Comparison of ENCODE assay signal across 12 cellular contexts in the genomic region with DNA sequence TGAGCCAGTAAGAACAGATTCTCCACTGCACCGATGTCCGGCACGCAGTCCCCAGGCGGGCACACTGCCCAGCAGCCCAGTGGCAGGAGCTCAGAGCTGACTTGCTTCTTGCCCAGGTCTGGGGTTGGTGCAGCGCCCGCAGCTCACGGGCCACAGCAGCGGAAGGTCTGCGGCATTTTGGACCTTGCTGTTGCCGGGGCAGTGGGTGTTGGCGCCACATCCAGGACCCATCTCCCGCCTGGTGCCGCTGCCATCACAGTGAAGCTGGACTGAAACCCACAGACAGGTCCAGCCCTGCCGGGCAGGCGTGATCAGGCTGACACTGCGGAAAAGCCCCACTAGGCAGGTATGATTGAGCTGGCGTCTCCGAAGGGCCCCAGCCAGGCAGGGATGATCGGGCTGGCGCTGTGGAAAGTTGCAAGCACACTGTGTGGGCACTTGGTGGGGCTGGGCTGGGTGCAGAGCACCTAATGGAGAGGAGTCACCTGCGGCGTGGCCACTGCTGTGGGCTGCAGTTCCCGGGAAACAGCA.
"Had no signal": no experiment of that assay in that cellular context is flagged by ENCODE, and none has a peak within 500 bp of the region (broad histone marks: within the 10 kb centered on the region; RNA-seq: fewer than 3 reads in every experiment).

No MANE protein-coding gene starts in this region.

- H3K4me1 Mint-ChIP-seq: neural crest cell; stimulated activated memory B cell treated with anti-CD40 and anti-IgM and Interleukin-4, amounts not matched to agents 10 μg/mL and 1 μg/mL and 100 μg/mL, for 72 hours had no signal

- H3K36me3 Mint-ChIP-seq: activated naive CD8-positive, alpha-beta T cell; stimulated activated memory B cell treated with anti-CD40 and anti-IgM and Interleukin-4, amounts not matched to agents 10 μg/mL and 1 μg/mL and 100 μg/mL, for 72 hours had no signal

- DNase-seq: activated gamma-delta T cell treated with Interleukin-2 at 50 U/mL for 16 hours; activated T-cell treated with anti-CD3 and anti-CD28 coated beads, Interleukin-2, amount 50 U/mL, for 48 hours; brain microvascular endothelial cell; cerebellar nuclear complex; dermis blood vessel endothelial cell; hippocampal formation; lower lobe of right lung; tibial artery had no signal

- H3K36me3 ChIP-seq: brain microvascular endothelial cell, lower lobe of right lung, pancreas, tibial artery had no signal

- H3K27ac Mint-ChIP-seq: activated naive CD8-positive, alpha-beta T cell; stimulated activated memory B cell treated with anti-CD40 and anti-IgM and Interleukin-4, amounts not matched to agents 10 μg/mL and 1 μg/mL and 100 μg/mL, for 72 hours had no signal

- H3K9me3 ChIP-seq: lower lobe of right lung, pancreas, tibial artery had no signal

- H3K27me3 Mint-ChIP-seq: activated naive CD8-positive, alpha-beta T cell had no signal

- H3K27ac ChIP-seq: brain microvascular endothelial cell, lower lobe of right lung, pancreas, tibial artery had no signal

- H3K4me3 ChIP-seq: lower lobe of right lung, pancreas, tibial artery had no signal

- H3K4me1 ChIP-seq: lower lobe of right lung, pancreas, tibial artery had no signal

- H3K4me3 Mint-ChIP-seq: activated naive CD8-positive, alpha-beta T cell; neural crest cell; stimulated activated memory B cell treated with anti-CD40 and anti-IgM and Interleukin-4, amounts not matched to agents 10 μg/mL and 1 μg/mL and 100 μg/mL, for 72 hours had no signal

- ATAC-seq: lower lobe of right lung; pancreas; stimulated activated memory B cell treated with anti-CD40 and anti-IgM and Interleukin-4, amounts not matched to agents 10 μg/mL and 1 μg/mL and 100 μg/mL, for 72 hours had no signal

- H3K27me3 ChIP-seq: brain microvascular endothelial cell, pancreas had no signal
